6 cellular contexts compared by ENCODE assay signal in the genomic region with DNA sequence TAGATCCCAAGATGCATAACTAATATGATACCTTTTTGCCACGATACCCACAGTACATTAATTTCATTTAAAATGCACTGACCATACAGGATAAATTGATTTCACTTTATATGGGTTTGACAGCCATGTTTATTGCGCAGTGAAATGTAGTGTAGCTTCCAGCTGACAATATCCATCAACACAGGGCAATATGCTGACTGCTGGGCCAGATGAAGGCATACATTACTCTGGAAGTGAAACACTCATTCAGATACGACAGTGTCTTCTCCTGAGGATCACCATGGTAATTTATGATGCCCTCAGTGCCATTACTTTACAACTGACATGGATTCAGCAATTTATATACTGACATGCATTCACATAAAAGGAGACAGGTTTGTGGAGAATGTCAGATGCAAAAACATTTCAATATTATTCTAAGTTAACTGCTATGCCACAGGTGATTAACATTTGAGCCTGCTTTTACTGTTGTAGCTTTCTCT.
"Had no signal": no experiment of that assay in that cellular context is flagged by ENCODE, and none has a peak within 500 bp of the region (broad histone marks: within the 10 kb centered on the region; RNA-seq: fewer than 3 reads in every experiment).

No MANE protein-coding gene starts in this region.

- H3K27ac ChIP-seq: HL-60, KMS-11 had no signal

- H3K9ac ChIP-seq: KMS-11 had no signal

- H3K4me2 ChIP-seq: KMS-11 had no signal

- DNase-seq: KBM-7, KG1 had no signal

- H3K4me3 ChIP-seq: K562 had no signal

- ATAC-seq: HepG2, K562 had no signal
